Comparison of ENCODE assay signal across 12 cellular contexts in genomic region chr9:113416149-113416726, GRCh38. TPM values are rescaled to one million over a fixed set of nuclear protein-coding genes. Genes with fewer than 3 reads are reported as not detected.
A peak's percentile ranks its signal among the peaks of the same experiment; 100 is the strongest.
DNase-seq lines count a peak whose midpoint lies in the region; ATAC-seq, FAIRE-seq and TF ChIP-seq lines count a peak whose summit lies in the region.
"Had no signal": no experiment of that assay in that cellular context is flagged by ENCODE, and none has a peak within 500 bp of the region (broad histone marks: within the 10 kb centered on the region; RNA-seq: fewer than 3 reads in every experiment).

No MANE protein-coding gene starts in this region.

- intact Hi-C loops in Calu3 (cut with micrococcal nuclease; ENCODE audit: unreplicated experiment): no loop called here

- H3K36me3 Mint-ChIP-seq in Calu3 (ENCODE audit: insufficient read depth, unreplicated experiment): peaks cover 3% of the 10 kb centered on the region

- TF ChIP-seq CTCF in Calu3 (IDR thresholded peaks at IDR 0.05; ENCODE audit: unreplicated experiment): no peak

- DNase-seq in GM12891 (ENCODE audit: insufficient read length, low spot score) (peak; percentile 39), GM03348 (ENCODE audit: low spot score) (no peak), DMS 273 (lab: John Stamatoyannopoulos, UW; ENCODE audit: unreplicated experiment) (no peak), Calu3 (no peak), ureter (ENCODE audit: low spot score) (no peak)
- DNase-seq: COR-L47; IMR-90; stimulated activated naive CD4-positive, alpha-beta T cell treated with Interleukin-2 at 50 U/mL for 16 hours had no signal

- no peaks in the 10 kb centered on the region for H3K9me3 Mint-ChIP-seq in Calu3 (ENCODE audit: low read depth, unreplicated experiment)

- no peak overlapping the region for H3K27ac Mint-ChIP-seq in Calu3 (ENCODE audit: unreplicated experiment)

- H3K27me3 Mint-ChIP-seq in Calu3 (ENCODE audit: unreplicated experiment): no peaks in the 10 kb centered on the region

- CTCF ChIA-PET in Calu3 (lab: Charles Lee): interaction anchor here (1.0 kb wide), 1 partner anchor 11 kb away, joined by 3 read pairs; no protein-coding TSS in a partner anchor

- no peak for TF ChIP-seq POLR2A in GM12891 (IDR thresholded peaks at IDR 0.05; ENCODE audit: low read depth, low read length)

- no peaks in the 10 kb centered on the region for H3K4me1 Mint-ChIP-seq in Calu3 (ENCODE audit: low read depth, unreplicated experiment)

- peak overlapping the region; percentile 18 for H3K27ac ChIP-seq in angular gyrus (ENCODE audit: low read depth, low read length)
- H3K27ac ChIP-seq: gastroesophageal sphincter had no signal

- peak; percentile 99 for FAIRE-seq in GM12891 (lab: Jason Lieb, UNC)

- BruUV-seq in Calu3 (replicated peaks; lab: Mats Ljungman, UMichigan): no TSS peak

- ATAC-seq in GM19468 (IDR thresholded peaks at IDR 0.05; ENCODE audit: extremely low read depth, unreplicated experiment) (peak; percentile 12), HG03108 (IDR thresholded peaks at IDR 0.05; ENCODE audit: unreplicated experiment) (peak; percentile 94)
- ATAC-seq: gastroesophageal sphincter had no signal

- no peak overlapping the region for H3K4me3 Mint-ChIP-seq in Calu3 (ENCODE audit: low read depth, unreplicated experiment)

TF ChIP-seq in GM12891, 5 proteins besides CTCF, POLR2A, EP300 and RAD21:
- TF ChIP-seq SPI1 (IDR thresholded peaks at IDR 0.05; ENCODE audit: low read depth, low read length): peak; percentile 92
- TF ChIP-seq POU2F2 (IDR thresholded peaks at IDR 0.05; ENCODE audit: low read depth, low read length): no peak

RNA-seq across cellular contexts. Expression of gene C9orf43, which starts 5.7 kb away (rescaled TPM):
- 0.58 TPM for polyA plus RNA-seq in GM12891 (2012; ENCODE audit: low read depth, missing spikeins)
- total RNA-seq in Calu3 (2022) (0.33 and 0.51 TPM in 2 replicates), ureter (0.62 TPM)

RNA-seq across cellular contexts. Expression of gene POLE3, which starts 5.8 kb away (rescaled TPM):
- polyA plus RNA-seq in GM12891 (2012; ENCODE audit: low read depth, missing spikeins): 48.7 TPM
- 37.7 and 41.0 TPM in 2 replicates for total RNA-seq in Calu3 (2022)
- 34.8 TPM for total RNA-seq in ureter

RNA-seq across cellular contexts. Expression of gene ALAD, which starts 15.2 kb away (rescaled TPM):
- 15.0 TPM for polyA plus RNA-seq in GM12891 (2012; ENCODE audit: low read depth, missing spikeins)
- total RNA-seq in Calu3 (2022) (20.6 and 24.1 TPM in 2 replicates), ureter (45.4 TPM)

RNA-seq across cellular contexts. Expression of gene HDHD3, which starts 39.5 kb away (rescaled TPM):
- polyA plus RNA-seq in GM12891 (2012; ENCODE audit: low read depth, missing spikeins): 11.4 TPM
- 30.8 and 35.2 TPM in 2 replicates for total RNA-seq in Calu3 (2022)
- 39.2 TPM for total RNA-seq in ureter

RNA-seq across cellular contexts. Expression of gene RGS3, which starts 47.3 kb away (rescaled TPM):
- 37.2 TPM for polyA plus RNA-seq in GM12891 (2012; ENCODE audit: low read depth, missing spikeins)
- 61.8 and 68.3 TPM in 2 replicates for total RNA-seq in Calu3 (2022)
- 57.9 TPM for total RNA-seq in ureter
